In genomic region chr4:15479913-15480185, GRCh38 we compare ENCODE assay signal across 10 cellular contexts. TPM values are rescaled to one million over a fixed set of nuclear protein-coding genes. Genes with fewer than 3 reads are reported as not detected.
DNase-seq lines count a peak whose midpoint lies in the region; ATAC-seq and TF ChIP-seq lines count a peak whose summit lies in the region.
"Had no signal": no experiment of that assay in that cellular context is flagged by ENCODE, and none has a peak within 500 bp of the region (broad histone marks: within the 10 kb centered on the region; RNA-seq: fewer than 3 reads in every experiment).

No MANE protein-coding gene starts in this region.

- H3K27ac ChIP-seq in SK-N-SH (ENCODE audit: low read depth in 2 of 2, low read length in 1 of 2) (peak overlapping the region in 1 of 2 experiments; percentile 93; a peak in 2 of 4 replicates), esophagus muscularis mucosa (replicated peaks in 1 of 4) (peak overlapping the region; percentile 72 to 81 (median 78)), mucosa of rectum (ENCODE audit: low read depth in 2 of 2, low read length in 2 of 2) (peak overlapping the region in 1 of 2 donors; percentile 1), vagina (peak overlapping the region; percentile 91)

- H3K9me3 ChIP-seq in SK-N-SH = no peaks in the 10 kb centered on the region
- no peaks in the 10 kb centered on the region for H3K9me3 ChIP-seq in esophagus muscularis mucosa
- no peaks in the 10 kb centered on the region for H3K9me3 ChIP-seq in mucosa of rectum (ENCODE audit: control insufficient read depth in 2 of 2, low read length in 2 of 2)
- no peaks in the 10 kb centered on the region for H3K9me3 ChIP-seq in vagina

- DNase-seq in SK-N-SH (no peak), esophagus muscularis mucosa (ENCODE audit: extremely low spot score) (no peak), vagina (ENCODE audit: extremely low spot score in 2 of 2) (no peak), DMS53 treated with DMSO at 0.1 percent for 48 hours (lab: John Stamatoyannopoulos, UW; ENCODE audit: unreplicated experiment) (no peak)
- DNase-seq in activated CD4-positive, alpha-beta T cell treated with anti-CD3 and anti-CD28 coated beads for 4 hours = no peak
- DNase-seq: SHP77 treated with DMSO at 0.1 percent for 48 hours; stimulated activated CD4-positive, alpha-beta T cell treated with anti-CD3 and anti-CD28 coated beads, Interleukin-4, amount 100 ng/mL, for 4 hours had no signal

- no peak for TF ChIP-seq RAD21 in SK-N-SH (IDR thresholded peaks at IDR 0.05; ENCODE audit: low read length)

- TF ChIP-seq CTCF in SK-N-SH (IDR thresholded peaks at IDR 0.05) (no peak), esophagus muscularis mucosa (IDR thresholded peaks at IDR 0.05) (no peak), vagina (IDR thresholded peaks at IDR 0.05) (no peak)

- no peaks in the 10 kb centered on the region for H4K20me1 ChIP-seq in SK-N-SH (ENCODE audit: insufficient read depth)

- H3K4me1 ChIP-seq in SK-N-SH (ENCODE audit: control insufficient read depth in 1 of 2, insufficient read depth in 2 of 2, low read depth in 1 of 2, low read length in 1 of 2) (peaks cover 10% of the 10 kb centered on the region in 2 experiments; a peak in 3 of 4 replicates), esophagus muscularis mucosa (peaks cover 5 to 36% (median 26%) of the 10 kb centered on the region in 4 donors), mucosa of rectum (ENCODE audit: control insufficient read depth in 2 of 2, insufficient read depth in 2 of 2, low read length in 2 of 2) (no peaks in the 10 kb centered on the region), vagina (peaks cover 18% of the 10 kb centered on the region)

- H3K9me2 ChIP-seq in SK-N-SH = no peaks in the 10 kb centered on the region

- 46% methylated on average over 3 of the region's 3 CpGs for WGBS in SK-N-SH (ENCODE audit: low lambda C conversion rate)
- WGBS in esophagus muscularis mucosa = 25% methylated on average over 3 of the region's 3 CpGs

- H3K4me3 ChIP-seq in SK-N-SH (ENCODE audit: low read depth in 2 of 2, low read length in 1 of 2) = peak overlapping the region; percentile 49 to 55
- H3K4me3 ChIP-seq in esophagus muscularis mucosa = peak overlapping the region; percentile 47 to 58 (median 50)
- peak overlapping the region; percentile 21 to 55 for H3K4me3 ChIP-seq in mucosa of rectum (ENCODE audit: low read length in 2 of 2)
- peak overlapping the region; percentile 43 to 51 for H3K4me3 ChIP-seq in vagina

- POLR2A ChIA-PET in SK-N-SH (lab: Yijun Ruan, JAX) = interaction anchor here (0.9 to 1.5 kb wide), 6 partner anchors 10 to 326 kb away, joined by 3 to 23 read pairs (median 5); partner anchors contain the start of genes CC2D2A and FBXL5

- intact Hi-C loops in esophagus muscularis mucosa (cut with DNase I) = loop anchor here (2.0 to 10.0 kb wide), 2 partner anchors 171 to 725 kb away; no protein-coding TSS in a partner anchor
- intact Hi-C loops in vagina (cut with DNase I) = loop anchor here (10.0 kb wide), 1 partner anchor 175 kb away; the partner anchor contains the start of gene FBXL5

- H3K9ac ChIP-seq in SK-N-SH = peak overlapping the region; percentile 69
- H3K9ac ChIP-seq in mucosa of rectum (ENCODE audit: low read depth in 1 of 2, low read length in 2 of 2) = no peak overlapping the region

- CTCF ChIA-PET in SK-N-SH (lab: Yijun Ruan, JAX) = interaction anchor here (0.7 to 3.2 kb wide), 25 partner anchors 10 to 1820 kb away, joined by 3 to 23 read pairs (median 4); partner anchors contain the start of genes CC2D2A and FBXL5

- H3K36me3 ChIP-seq in SK-N-SH (replicated peaks in 1 of 2; ENCODE audit: control insufficient read depth in 1 of 2, insufficient read depth in 2 of 2, low read length in 1 of 2) (peaks cover 5 to 13% of the 10 kb centered on the region in 2 experiments), esophagus muscularis mucosa (peaks cover 0 to 38% (median 17%) of the 10 kb centered on the region in 4 donors), mucosa of rectum (ENCODE audit: control insufficient read depth in 2 of 2, insufficient read depth in 2 of 2, low read length in 2 of 2) (no peaks in the 10 kb centered on the region), vagina (no peaks in the 10 kb centered on the region)

- TF ChIP-seq EP300 in SK-N-SH (IDR thresholded peaks at IDR 0.05; ENCODE audit: borderline replicate concordance in 1 of 2, low read depth in 1 of 2, low read length in 1 of 2) (no peak), esophagus muscularis mucosa (IDR thresholded peaks at IDR 0.05) (no peak)

- H3K27me3 ChIP-seq in SK-N-SH (ENCODE audit: insufficient read depth) (no peaks in the 10 kb centered on the region), esophagus muscularis mucosa (no peaks in the 10 kb centered on the region), mucosa of rectum (ENCODE audit: control insufficient read depth in 2 of 2, insufficient read depth in 2 of 2, low read length in 2 of 2) (no peaks in the 10 kb centered on the region), vagina (no peaks in the 10 kb centered on the region)

- no peaks in the 10 kb centered on the region for H3K79me2 ChIP-seq in SK-N-SH (ENCODE audit: insufficient read depth)

- no peak for ATAC-seq in SK-N-SH treated with all-trans-retinoic acid at 6 μM for 48 hours
- no peak for ATAC-seq in GM21529 (IDR thresholded peaks at IDR 0.05; ENCODE audit: unreplicated experiment)

- TF ChIP-seq POLR2A in esophagus muscularis mucosa (IDR thresholded peaks at IDR 0.05; ENCODE audit: low read depth) = no peak
- TF ChIP-seq POLR2A in vagina (IDR thresholded peaks at IDR 0.05) = no peak

- peak overlapping the region; percentile 84 for H2AFZ ChIP-seq in SK-N-SH (ENCODE audit: low read depth)

- H3K4me2 ChIP-seq in SK-N-SH = peak overlapping the region; percentile 77

- H3F3A ChIP-seq in SK-N-SH (replicated peaks; ENCODE audit: insufficient read depth) = no peaks in the 10 kb centered on the region

TF ChIP-seq in SK-N-SH, 30 proteins besides CTCF, POLR2A, EP300 and RAD21 (continues in another document):
- TF ChIP-seq SMC3 (IDR thresholded peaks at IDR 0.05; ENCODE audit: low read depth, low read length) = no peak
- TF ChIP-seq IRF3 (IDR thresholded peaks at IDR 0.05; ENCODE audit: low read depth, low read length) = no peak
- no peak for TF ChIP-seq SIN3A (IDR thresholded peaks at IDR 0.05; ENCODE audit: borderline replicate concordance, low read depth, low read length)

TF ChIP-seq in SK-N-SH treated with all-trans-retinoic acid at 6 μM for 48 hours, 23 proteins besides CTCF, POLR2A, EP300 and RAD21 (continues in another document):
- TF ChIP-seq ISL1 (CRISPR knock-in tag; IDR thresholded peaks at IDR 0.05) (no peak), ZNF70 (CRISPR knock-in tag; IDR thresholded peaks at IDR 0.05) (no peak), ZFP3 (CRISPR knock-in tag; IDR thresholded peaks at IDR 0.05) (no peak), ZFP30 (CRISPR knock-in tag; IDR thresholded peaks at IDR 0.05) (no peak), ESRRG (CRISPR knock-in tag; IDR thresholded peaks at IDR 0.05) (no peak), PPARA (CRISPR knock-in tag; IDR thresholded peaks at IDR 0.05; ENCODE audit: borderline replicate concordance) (no peak), TCF4 (CRISPR knock-in tag; IDR thresholded peaks at IDR 0.05; ENCODE audit: borderline replicate concordance) (no peak), PATZ1 (CRISPR knock-in tag; IDR thresholded peaks at IDR 0.05; ENCODE audit: borderline replicate concordance) (no peak), TSHZ2 (CRISPR knock-in tag; IDR thresholded peaks at IDR 0.05) (no peak)

RNA-seq across cellular contexts. Expression of gene CC2D2A, which starts 10.2 kb away (rescaled TPM):
- polyA plus RNA-seq in SK-N-SH (2012; rRNA removed) = 17.8 and 23.4 TPM in 2 replicates
- polyA plus RNA-seq in SK-N-SH (2012; cell fraction: cytosol; rRNA removed) = 21.0 and 22.2 TPM in 2 replicates
- polyA plus RNA-seq in SK-N-SH (2012; cell fraction: nucleus; rRNA removed) = 28.6 and 29.9 TPM in 2 replicates
- total RNA-seq in esophagus muscularis mucosa (10 to 100 TPM; 23.0 to 59.7 (median 45.0) TPM), vagina (33.1 TPM)

RNA-seq across cellular contexts. Expression of gene C1QTNF7, which starts 52.0 kb away (rescaled TPM):
- not detected in 2 replicates for polyA plus RNA-seq in SK-N-SH (2012; rRNA removed)
- polyA plus RNA-seq in SK-N-SH (2012; cell fraction: cytosol; rRNA removed) = 0.01 and 0.07 TPM in 2 replicates
- not detected in 2 replicates for polyA plus RNA-seq in SK-N-SH (2012; cell fraction: nucleus; rRNA removed)
- total RNA-seq in esophagus muscularis mucosa (10 to 100 TPM; 15.7 to 41.9 (median 26.0) TPM), vagina (12.0 TPM)
